In genomic region chr7:17474724-17475344, GRCh38 we compare ENCODE assay signal across 1 cellular context.
TF ChIP-seq lines count a peak whose summit lies in the region.

No MANE protein-coding gene starts in this region.

TF ChIP-seq in HepG2, 621 proteins besides CTCF, POLR2A, EP300 and RAD21 (continues in another document):
- TF ChIP-seq ZNF841 (CRISPR knock-in tag; IDR thresholded peaks at IDR 0.05; ENCODE audit: borderline replicate concordance) (no peak), GABPB1 (CRISPR knock-in tag; IDR thresholded peaks at IDR 0.05) (peak; percentile 77), ZNF883 (CRISPR knock-in tag; IDR thresholded peaks at IDR 0.05; ENCODE audit: not compliant biosample characterization) (no peak), TOPORS (CRISPR knock-in tag; IDR thresholded peaks at IDR 0.05) (no peak), EHMT2 (IDR thresholded peaks at IDR 0.05; ENCODE audit: borderline replicate concordance, low read depth, low read length) (no peak), ZNF556 (CRISPR knock-in tag; IDR thresholded peaks at IDR 0.05; ENCODE audit: borderline replicate concordance) (no peak), ZNF468 (CRISPR knock-in tag; IDR thresholded peaks at IDR 0.05) (no peak), MXD4 (CRISPR knock-in tag; IDR thresholded peaks at IDR 0.05) (no peak), GATAD1 (CRISPR knock-in tag; IDR thresholded peaks at IDR 0.05) (no peak), KDM4B (CRISPR knock-in tag; IDR thresholded peaks at IDR 0.05) (no peak), ZBTB43 (CRISPR knock-in tag; conservative IDR thresholded peaks at IDR 0.05) (no peak), KDM6A (CRISPR knock-in tag; IDR thresholded peaks at IDR 0.05; ENCODE audit: low read depth) (no peak), NR1H2 (CRISPR knock-in tag; IDR thresholded peaks at IDR 0.05; ENCODE audit: borderline replicate concordance, low read depth) (no peak), NAIF1 (CRISPR knock-in tag; IDR thresholded peaks at IDR 0.05; ENCODE audit: borderline replicate concordance) (no peak), KLF15 (CRISPR knock-in tag; IDR thresholded peaks at IDR 0.05; ENCODE audit: borderline replicate concordance) (no peak), GLMP (CRISPR knock-in tag; IDR thresholded peaks at IDR 0.05; ENCODE audit: borderline replicate concordance) (no peak), PBX3 (CRISPR knock-in tag; IDR thresholded peaks at IDR 0.05; ENCODE audit: borderline replicate concordance) (no peak), PHF21A (CRISPR knock-in tag; IDR thresholded peaks at IDR 0.05) (no peak), ATF6 (CRISPR knock-in tag; conservative IDR thresholded peaks at IDR 0.05) (no peak), ZNF24 (IDR thresholded peaks at IDR 0.05) (no peak), CBFB (CRISPR knock-in tag; IDR thresholded peaks at IDR 0.05) (no peak), ZNF354B (CRISPR knock-in tag; IDR thresholded peaks at IDR 0.05) (no peak), ZNF549 (CRISPR knock-in tag; IDR thresholded peaks at IDR 0.05) (no peak), IRX3 (CRISPR knock-in tag; IDR thresholded peaks at IDR 0.05; ENCODE audit: borderline replicate concordance, low read depth) (no peak), IRF2 (CRISPR knock-in tag; IDR thresholded peaks at IDR 0.05) (0 out of 2 replicates have a peak, but pooled peaks have one; percentile 27), ZNF562 (CRISPR knock-in tag; IDR thresholded peaks at IDR 0.05; ENCODE audit: borderline replicate concordance) (no peak), RARG (CRISPR knock-in tag; IDR thresholded peaks at IDR 0.05; ENCODE audit: low read depth) (no peak), PAWR (CRISPR knock-in tag; IDR thresholded peaks at IDR 0.05; ENCODE audit: borderline replicate concordance) (no peak), ZNF619 (CRISPR knock-in tag; IDR thresholded peaks at IDR 0.05) (no peak), GFI1 (CRISPR knock-in tag; IDR thresholded peaks at IDR 0.05; ENCODE audit: borderline replicate concordance) (no peak), ONECUT2 (CRISPR knock-in tag; IDR thresholded peaks at IDR 0.05) (no peak), TRIM24 (CRISPR knock-in tag; IDR thresholded peaks at IDR 0.05) (no peak), BCL6 (CRISPR knock-in tag; IDR thresholded peaks at IDR 0.05) (no peak), ZNF17 (CRISPR knock-in tag; IDR thresholded peaks at IDR 0.05) (no peak), ZNF615 (CRISPR knock-in tag; IDR thresholded peaks at IDR 0.05; ENCODE audit: borderline replicate concordance) (no peak), KLF6 (CRISPR knock-in tag; IDR thresholded peaks at IDR 0.05) (no peak), SUZ12 (IDR thresholded peaks at IDR 0.05; ENCODE audit: low read depth, low read length) (no peak), ZNF224 (CRISPR knock-in tag; IDR thresholded peaks at IDR 0.05) (no peak), PATZ1 (CRISPR knock-in tag; IDR thresholded peaks at IDR 0.05) (no peak), SP140L (CRISPR knock-in tag; IDR thresholded peaks at IDR 0.05; ENCODE audit: borderline replicate concordance) (no peak), ZNF318 (CRISPR knock-in tag; IDR thresholded peaks at IDR 0.05) (no peak), ZNF292 (CRISPR knock-in tag; IDR thresholded peaks at IDR 0.05; ENCODE audit: borderline replicate concordance, low read depth) (no peak), SAP130 (CRISPR knock-in tag; IDR thresholded peaks at IDR 0.05; ENCODE audit: low read depth) (no peak), NR2C2 (CRISPR knock-in tag; IDR thresholded peaks at IDR 0.05; ENCODE audit: borderline replicate concordance) (no peak), ZNF260 (CRISPR knock-in tag; IDR thresholded peaks at IDR 0.05; ENCODE audit: borderline replicate concordance, low read depth) (no peak), ZBTB26 (CRISPR knock-in tag; IDR thresholded peaks at IDR 0.05; ENCODE audit: borderline replicate concordance) (no peak)
